2 cellular contexts compared by ENCODE assay signal in the genomic region with DNA sequence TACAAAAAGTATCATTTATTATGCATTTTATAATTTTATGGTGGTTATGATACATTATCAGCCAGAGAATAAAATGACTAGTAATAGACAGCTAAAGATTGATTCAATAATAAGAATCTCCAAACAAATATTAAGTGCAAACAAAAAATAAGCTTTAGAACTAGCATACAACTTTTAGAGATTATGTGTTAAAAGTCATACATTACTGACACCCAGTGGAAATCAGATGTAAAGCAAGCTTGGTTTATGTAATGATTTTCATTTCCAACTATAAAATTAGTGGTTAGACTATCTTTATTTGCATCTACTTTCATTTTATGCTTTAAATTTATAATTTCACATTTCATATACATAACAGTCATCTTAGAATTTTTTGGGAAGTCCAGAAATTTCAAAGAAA.
TF ChIP-seq lines count a peak whose summit lies in the region.

No MANE protein-coding gene starts in this region.

TF ChIP-seq in H1, 55 proteins besides CTCF, POLR2A, EP300 and RAD21:
- TF ChIP-seq FOSL1 (IDR thresholded peaks at IDR 0.05; ENCODE audit: insufficient read depth, low read depth, low read length), result no peak
- no peak for TF ChIP-seq CHD1 (IDR thresholded peaks at IDR 0.05; ENCODE audit: low read depth, low read length)
- no peak for TF ChIP-seq RBBP5 (IDR thresholded peaks at IDR 0.05; ENCODE audit: borderline replicate concordance, low read depth, low read length)
- no peak for TF ChIP-seq SRF (IDR thresholded peaks at IDR 0.05; ENCODE audit: low read depth, low read length)
- TF ChIP-seq SIX5 (IDR thresholded peaks at IDR 0.05; ENCODE audit: low read depth, low read length), result no peak
- TF ChIP-seq POU5F1 (IDR thresholded peaks at IDR 0.05; ENCODE audit: low read depth, low read length), result no peak
- no peak for TF ChIP-seq CREB1 (IDR thresholded peaks at IDR 0.05)
- TF ChIP-seq, protein P1, sequence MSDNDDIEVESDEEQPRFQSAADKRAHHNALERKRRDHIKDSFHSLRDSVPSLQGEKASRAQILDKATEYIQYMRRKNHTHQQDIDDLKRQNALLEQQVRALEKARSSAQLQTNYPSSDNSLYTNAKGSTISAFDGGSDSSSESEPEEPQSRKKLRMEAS (IDR thresholded peaks at IDR 0.05), result no peak
- no peak for TF ChIP-seq TCF12 (IDR thresholded peaks at IDR 0.05; ENCODE audit: low read depth, low read length)
- no peak for TF ChIP-seq RFX5 (IDR thresholded peaks at IDR 0.05; ENCODE audit: borderline replicate concordance, low read depth, low read length)

TF ChIP-seq in GM12891, 5 proteins besides CTCF, POLR2A, EP300 and RAD21:
- TF ChIP-seq POLR2AphosphoS5 (IDR thresholded peaks at IDR 0.05; ENCODE audit: low read depth, low read length), result no peak
- no peak for TF ChIP-seq TAF1 (IDR thresholded peaks at IDR 0.05; ENCODE audit: low read depth, low read length)
- no peak for TF ChIP-seq POU2F2 (IDR thresholded peaks at IDR 0.05; ENCODE audit: low read depth, low read length)
- no peak for TF ChIP-seq PAX5 (IDR thresholded peaks at IDR 0.05; ENCODE audit: insufficient read depth, low read length, severe bottlenecking)
- TF ChIP-seq SPI1 (IDR thresholded peaks at IDR 0.05; ENCODE audit: low read depth, low read length), result no peak
TF ChIP-seq in GM12891: peak in this region for 0.
